In the genomic region with DNA sequence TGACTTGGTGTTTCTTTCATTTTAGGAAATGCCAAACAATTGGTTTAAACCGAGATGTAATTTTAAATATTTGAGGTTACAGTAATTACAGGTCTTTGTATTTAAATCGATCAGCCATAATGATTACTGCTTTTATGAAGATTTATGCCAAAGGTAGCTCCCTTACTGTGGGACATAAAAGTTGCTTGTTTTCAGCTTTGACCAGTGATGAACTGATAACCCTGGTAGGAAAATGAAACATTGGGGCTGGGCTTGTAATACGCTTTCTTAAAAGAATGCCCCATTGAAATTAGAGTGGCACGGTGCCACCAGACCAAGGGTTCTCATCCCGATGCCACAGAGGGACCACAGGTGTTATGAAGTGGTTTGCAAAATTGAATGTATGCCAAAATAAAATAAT, we compare ENCODE assay signal across 11 cellular contexts. TPM values are rescaled to one million over a fixed set of nuclear protein-coding genes. Genes with fewer than 3 reads are reported as not detected.
DNase-seq lines count a peak whose midpoint lies in the region; ATAC-seq and TF ChIP-seq lines count a peak whose summit lies in the region.
"Had no signal": no experiment of that assay in that cellular context is flagged by ENCODE, and none has a peak within 500 bp of the region (broad histone marks: within the 10 kb centered on the region; RNA-seq: fewer than 3 reads in every experiment).

No MANE protein-coding gene starts in this region.

- no peaks in the 10 kb centered on the region for H3K9me2 ChIP-seq in hepatocyte (replicated peaks; ENCODE audit: insufficient read depth)

- H4K20me1 ChIP-seq in hepatocyte (ENCODE audit: insufficient read depth, poor library complexity, severe bottlenecking) = peaks cover 97% of the 10 kb centered on the region

- WGBS in hepatocyte (ENCODE audit: low lambda C conversion rate, missing lambda C conversion rate) = 89% methylated on average over 5 of the region's 5 CpGs

- peak overlapping the region; percentile 62 for H3K4me2 ChIP-seq in hepatocyte

- no peak overlapping the region for H2AFZ ChIP-seq in hepatocyte

- H3K27ac ChIP-seq in hepatocyte = peak overlapping the region; percentile 0
- peak overlapping the region; percentile 7 for H3K27ac ChIP-seq in temporal lobe (ENCODE audit: low read depth, low read length)
- H3K27ac ChIP-seq: 22Rv1 had no signal

- H3K4me1 ChIP-seq in hepatocyte (ENCODE audit: insufficient read depth) (peaks cover 21% of the 10 kb centered on the region), BE2C (no peaks in the 10 kb centered on the region; the same call in none of the 2 replicates)

- peaks cover 98% of the 10 kb centered on the region for H3K79me2 ChIP-seq in hepatocyte

- H3K27me3 ChIP-seq in hepatocyte = no peaks in the 10 kb centered on the region
- H3K27me3 ChIP-seq in BE2C = no peaks in the 10 kb centered on the region

- no peaks in the 10 kb centered on the region for H3K9me3 ChIP-seq in hepatocyte (ENCODE audit: low read depth)
- H3K9me3 ChIP-seq in BE2C = no peaks in the 10 kb centered on the region

- H3K4me3 ChIP-seq in hepatocyte (no peak overlapping the region), BE2C (ENCODE audit: low read depth, low read length) (no peak overlapping the region)

- no peak for TF ChIP-seq CTCF in hepatocyte (IDR thresholded peaks at IDR 0.05; ENCODE audit: poor library complexity)
- TF ChIP-seq CTCF in BE2C (IDR thresholded peaks at IDR 0.05; ENCODE audit: low read depth, low read length) = no peak

- H3K36me3 ChIP-seq in hepatocyte (replicated peaks; ENCODE audit: insufficient read depth, low read depth) (no peaks in the 10 kb centered on the region), BE2C (peaks cover 33% of the 10 kb centered on the region)

- peak; percentile 77 for DNase-seq in DMS79 treated with DMSO at 0.1 percent for 48 hours (lab: John Stamatoyannopoulos, UW)
- no peak for DNase-seq in DMS79 (lab: John Stamatoyannopoulos, UW)
- DNase-seq in SW480 (ENCODE audit: low spot score) = peak; percentile 35
- no peak for DNase-seq in hepatocyte (ENCODE audit: low spot score)
- DNase-seq in BE2C = no peak
- no peak for DNase-seq in iPS-NIHi11 (ENCODE audit: low spot score)
- DNase-seq: GDM1, NCI-H774 had no signal

- ATAC-seq in GM19395 (IDR thresholded peaks at IDR 0.05; ENCODE audit: unreplicated experiment) = no peak

RNA-seq across cellular contexts. Expression of a gene that starts 7.3 kb away (rescaled TPM):
- 19.3 and 52.8 TPM in 2 replicates for total RNA-seq in hepatocyte
- 17.1 and 25.2 TPM in 2 replicates for polyA plus RNA-seq in hepatocyte
- total RNA-seq in temporal lobe = 49.9 TPM
- polyA plus RNA-seq in BE2C (2012; ENCODE audit: insufficient read depth, insufficient read length, low read depth) = 102 TPM

Comparison
In these comparisons a context has a peak if more than half of its experiments do, and no peak if none do; other contexts are left out.
1. DNase-seq: peak in DMS79 treated with DMSO at 0.1 percent for 48 hours (single experiment) and SW480 (single experiment); none in DMS79 (single experiment), hepatocyte (single experiment), BE2C (single experiment) and iPS-NIHi11 (single experiment).